ENCODE assay signal across 25 cellular contexts in genomic region chr12:102513739-102514138, GRCh38. TPM values are rescaled to one million over a fixed set of nuclear protein-coding genes. Genes with fewer than 3 reads are reported as not detected.
DNase-seq lines count a peak whose midpoint lies in the region; ATAC-seq and TF ChIP-seq lines count a peak whose summit lies in the region.
"Had no signal": no experiment of that assay in that cellular context is flagged by ENCODE, and none has a peak within 500 bp of the region (broad histone marks: within the 10 kb centered on the region; RNA-seq: fewer than 3 reads in every experiment).

No MANE protein-coding gene starts in this region.

- no peak overlapping the region for H2BK15ac ChIP-seq in mesenchymal stem cell (ENCODE audit: low read depth, poor library complexity, severe bottlenecking)

- intact Hi-C loops in HCT116 (cut with micrococcal nuclease) = no loop called here

- ATAC-seq in HCT116 (no peak), GM18517 (IDR thresholded peaks at IDR 0.05; ENCODE audit: unreplicated experiment) (no peak), HG02623 (IDR thresholded peaks at IDR 0.05; ENCODE audit: unreplicated experiment) (no peak), HG03571 (IDR thresholded peaks at IDR 0.05; ENCODE audit: unreplicated experiment) (no peak)
- ATAC-seq: activated CD8-positive, alpha-beta memory T cell treated with anti-CD3 and anti-CD28 coated beads, Interleukin-2, amount 10 ng/mL, durations not matched to agents 7 days and 5 days; activated naive CD4-positive, alpha-beta T cell treated with anti-CD3 and anti-CD28 coated beads, Interleukin-2, amount 50 U/mL, for 72 hours; CD8-positive, alpha-beta T cell; HepG2; lower lobe of right lung; psoas muscle had no signal

- in situ Hi-C loops in brain microvascular endothelial cell (cut with HindIII; ENCODE audit: low pct_ligation_motif_present, low sequenced_read_pairs) = no loop called here

- 100% methylated on average over 3 of the region's 3 CpGs for WGBS in mesenchymal stem cell

- no peak overlapping the region for H3K18ac ChIP-seq in mesenchymal stem cell (ENCODE audit: low read depth in 1 of 2, low read length in 2 of 2)

- no peak overlapping the region for H3K4ac ChIP-seq in mesenchymal stem cell (ENCODE audit: low read depth in 1 of 2, low read length in 2 of 2)

- no peak overlapping the region for H3K27ac ChIP-seq in HCT116 (ENCODE audit: low read depth, low read length)
- no peak overlapping the region for H3K27ac ChIP-seq in brain microvascular endothelial cell
- H3K27ac ChIP-seq in mesenchymal stem cell (ENCODE audit: low read length, poor library complexity, severe bottlenecking) = no peak overlapping the region
- H3K27ac ChIP-seq: HL-60, lower lobe of right lung, psoas muscle, skin epidermis, uterus had no signal

- H2BK12ac ChIP-seq in mesenchymal stem cell (ENCODE audit: low read length in 2 of 2) = no peak overlapping the region

- H3K14ac ChIP-seq in mesenchymal stem cell (ENCODE audit: low read length in 2 of 2) = no peak overlapping the region

- CTCF ChIA-PET in HCT116 (lab: Charles Lee) = no interaction called here

- H4K8ac ChIP-seq in mesenchymal stem cell (ENCODE audit: low read length) = no peak overlapping the region

- H3K9ac ChIP-seq in HCT116 (ENCODE audit: low read length) = no peak overlapping the region
- H3K9ac ChIP-seq in mesenchymal stem cell (ENCODE audit: low read length) = no peak overlapping the region

- no peak overlapping the region for H2AK5ac ChIP-seq in mesenchymal stem cell (ENCODE audit: low read length, severe bottlenecking)

- POLR2A ChIA-PET in HCT116 (lab: Charles Lee) = no interaction called here

- no peaks in the 10 kb centered on the region for H4K20me1 ChIP-seq in HCT116 (ENCODE audit: insufficient read depth)

- H3K36me3 ChIP-seq in HCT116 (ENCODE audit: control insufficient read depth in 1 of 2, insufficient read depth in 2 of 2, low read length in 2 of 2) (no peaks in the 10 kb centered on the region), brain microvascular endothelial cell (replicated peaks) (no peaks in the 10 kb centered on the region), mesenchymal stem cell (ENCODE audit: control insufficient read depth in 1 of 2, insufficient read depth in 2 of 2, low read depth in 1 of 2, low read length in 2 of 2) (no peaks in the 10 kb centered on the region)
- H3K36me3 ChIP-seq: lower lobe of right lung, uterus had no signal

- no peaks in the 10 kb centered on the region for H3K9me3 ChIP-seq in HCT116 (ENCODE audit: control insufficient read depth in 1 of 2, insufficient read depth in 1 of 2, low read depth in 1 of 2, low read length in 2 of 2)
- no peaks in the 10 kb centered on the region for H3K9me3 ChIP-seq in mesenchymal stem cell (ENCODE audit: control insufficient read depth, low read length)
- H3K9me3 ChIP-seq: lower lobe of right lung, psoas muscle, uterus had no signal

- no peak for TF ChIP-seq POLR2A in HCT116 (IDR thresholded peaks at IDR 0.05; ENCODE audit: borderline replicate concordance, extremely low read depth, insufficient read depth, insufficient read length)

- H3K79me2 ChIP-seq in HCT116 (ENCODE audit: insufficient read depth, low read length) = no peaks in the 10 kb centered on the region

- no TSS peak for BruUV-seq in HCT116 (replicated peaks; lab: Mats Ljungman, UMichigan)

- no peak overlapping the region for H2BK5ac ChIP-seq in mesenchymal stem cell (ENCODE audit: low read depth, low read length, poor library complexity, severe bottlenecking)

- no peaks in the 10 kb centered on the region for H3K79me1 ChIP-seq in mesenchymal stem cell (replicated peaks; ENCODE audit: low read length, poor library complexity, severe bottlenecking)

- H3K4me2 ChIP-seq in HCT116 (ENCODE audit: low read length) = no peak overlapping the region
- H3K4me2 ChIP-seq in mesenchymal stem cell (ENCODE audit: low read length, poor library complexity, severe bottlenecking) = no peak overlapping the region

- RAD21 ChIA-PET in HCT116 (lab: Charles Lee; ENCODE audit: low non-redundant PET in 1 of 2, low total read pairs in 2 of 2, uncharacterized antibody in 2 of 2, unreplicated experiment in 2 of 2) = no interaction called here

- H2AFZ ChIP-seq in HCT116 (ENCODE audit: low read depth, low read length, poor library complexity, severe bottlenecking) (no peak overlapping the region), mesenchymal stem cell (ENCODE audit: low read depth, low read length) (no peak overlapping the region)

- H3K4me3 ChIP-seq in HCT116 (replicated peaks in 1 of 2; ENCODE audit: low read depth in 1 of 2, low read length in 2 of 2) = no peak overlapping the region
- no peak overlapping the region for H3K4me3 ChIP-seq in brain microvascular endothelial cell (ENCODE audit: low read depth, low read length)
- H3K4me3 ChIP-seq in mesenchymal stem cell (ENCODE audit: insufficient read depth in 1 of 2, low read depth in 1 of 2, low read length in 2 of 2) = no peak overlapping the region
- H3K4me3 ChIP-seq: lower lobe of right lung, psoas muscle, skin epidermis, uterus had no signal

- H4K91ac ChIP-seq in mesenchymal stem cell (ENCODE audit: low read length) = no peak overlapping the region

- H3K4me1 ChIP-seq in HCT116 (ENCODE audit: control insufficient read depth in 1 of 2, insufficient read depth in 2 of 2, low read length in 2 of 2) (no peaks in the 10 kb centered on the region), mesenchymal stem cell (ENCODE audit: control insufficient read depth, insufficient read depth, low read depth, low read length) (no peaks in the 10 kb centered on the region)
- H3K4me1 ChIP-seq: lower lobe of right lung, psoas muscle, uterus had no signal

- H2BK120ac ChIP-seq in mesenchymal stem cell (ENCODE audit: low read depth, low read length) = no peak overlapping the region

- TF ChIP-seq CTCF in AG09319 (IDR thresholded peaks at IDR 0.05; ENCODE audit: low read depth, low read length) (peak; percentile 3; the same call in 1 of the 2 replicates), HCT116 (IDR thresholded peaks at IDR 0.05 in 2 of 3, conservative IDR thresholded peaks at IDR 0.05 in 1 of 3; ENCODE audit: borderline replicate concordance in 1 of 3, insufficient read depth in 1 of 3, low read depth in 2 of 3, low read length in 2 of 3) (no peak), brain microvascular endothelial cell (IDR thresholded peaks at IDR 0.05; ENCODE audit: low read depth, low read length, missing control alignments) (peak; percentile 31)

- no peak overlapping the region for H3K23ac ChIP-seq in mesenchymal stem cell (ENCODE audit: low read length in 2 of 2)

- no peak for DNase-seq in AG09319 (ENCODE audit: extremely low read depth, low read depth)
- DNase-seq in HCT116 (ENCODE audit: low read depth, low spot score) = no peak
- DNase-seq in brain microvascular endothelial cell = no peak
- peak; percentile 5 for DNase-seq in mesenchymal stem cell
- DNase-seq in DMS153 treated with DMSO at 0.1 percent for 48 hours (lab: John Stamatoyannopoulos, UW; ENCODE audit: unreplicated experiment) = no peak
- DNase-seq: activated CD4-positive, alpha-beta T cell treated with anti-CD3 and anti-CD28 coated beads for 48 hours; activated CD8-positive, alpha-beta memory T cell treated with anti-CD3 and anti-CD28 coated beads, Interleukin-2, amount 10 ng/mL, durations not matched to agents 7 days and 5 days; CD8-positive, alpha-beta T cell; DMS53; effector CD4-positive, alpha-beta T cell; kidney; lower lobe of right lung; NCI-H1436 treated with DMSO at 0.1 percent for 48 hours; NCI-H526; psoas muscle; Right ventricle myocardium superior; stimulated activated CD4-positive, alpha-beta T cell treated with anti-CD3 and anti-CD28 coated beads, Interleukin-2, amount 100 ng/mL, for 24 hours; uterus had no signal

- H3K27me3 ChIP-seq in HCT116 (ENCODE audit: insufficient read depth, low read length) = no peaks in the 10 kb centered on the region; the same call in 1 of the 2 replicates
- no peaks in the 10 kb centered on the region for H3K27me3 ChIP-seq in brain microvascular endothelial cell (replicated peaks)
- H3K27me3 ChIP-seq in mesenchymal stem cell (ENCODE audit: control insufficient read depth in 1 of 2, insufficient read depth in 1 of 2, low read length in 2 of 2) = no peaks in the 10 kb centered on the region
- H3K27me3 ChIP-seq: uterus had no signal

- no peaks in the 10 kb centered on the region for H3K9me2 ChIP-seq in HCT116 (ENCODE audit: insufficient read depth)

- TF ChIP-seq RAD21 in HCT116 (IDR thresholded peaks at IDR 0.05; ENCODE audit: low read depth) = 0 out of 2 replicates have a peak, but pooled peaks have one; percentile 13

TF ChIP-seq in HCT116, 20 proteins besides CTCF, POLR2A, EP300 and RAD21 (continues in another document):
- TF ChIP-seq YY1 (IDR thresholded peaks at IDR 0.05; ENCODE audit: extremely low read depth, insufficient replicate concordance, low read depth, low read length) (no peak), ZNF274 (IDR thresholded peaks at IDR 0.05; ENCODE audit: low read depth, low read length) (no peak), CBX3 (IDR thresholded peaks at IDR 0.05; ENCODE audit: low read depth) (no peak), TCF7L2 (IDR thresholded peaks at IDR 0.05; ENCODE audit: borderline replicate concordance, extremely low read depth, insufficient read depth, insufficient read length) (no peak)
- TF ChIP-seq, protein P1, sequence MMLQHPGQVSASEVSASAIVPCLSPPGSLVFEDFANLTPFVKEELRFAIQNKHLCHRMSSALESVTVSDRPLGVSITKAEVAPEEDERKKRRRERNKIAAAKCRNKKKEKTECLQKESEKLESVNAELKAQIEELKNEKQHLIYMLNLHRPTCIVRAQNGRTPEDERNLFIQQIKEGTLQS (IDR thresholded peaks at IDR 0.05) = no peak

RNA-seq across cellular contexts. Expression of gene IGF1, which starts 33.4 kb away (rescaled TPM):
- 0.42 TPM for total RNA-seq in HCT116 (2021; ENCODE audit: unreplicated experiment)
- not detected in 2 replicates for polyA plus RNA-seq in HCT116 (2012)
- polyA plus RNA-seq in mesenchymal stem cell (2013, experiment 1 of 2) = not detected
- not detected for polyA plus RNA-seq in mesenchymal stem cell (2013, experiment 2 of 2)
- total RNA-seq: CD8-positive, alpha-beta T cell; HepG2 had no signal
- polyA plus RNA-seq: HepG2 had no signal

Comparison
In these comparisons a context has a peak if more than half of its experiments do, and no peak if none do; other contexts are left out.
1. CTCF ChIP-seq: peak in AG09319 (single experiment) and brain microvascular endothelial cell (single experiment); none in HCT116 (0 of 3).